8 cellular contexts compared by ENCODE assay signal in the genomic region with DNA sequence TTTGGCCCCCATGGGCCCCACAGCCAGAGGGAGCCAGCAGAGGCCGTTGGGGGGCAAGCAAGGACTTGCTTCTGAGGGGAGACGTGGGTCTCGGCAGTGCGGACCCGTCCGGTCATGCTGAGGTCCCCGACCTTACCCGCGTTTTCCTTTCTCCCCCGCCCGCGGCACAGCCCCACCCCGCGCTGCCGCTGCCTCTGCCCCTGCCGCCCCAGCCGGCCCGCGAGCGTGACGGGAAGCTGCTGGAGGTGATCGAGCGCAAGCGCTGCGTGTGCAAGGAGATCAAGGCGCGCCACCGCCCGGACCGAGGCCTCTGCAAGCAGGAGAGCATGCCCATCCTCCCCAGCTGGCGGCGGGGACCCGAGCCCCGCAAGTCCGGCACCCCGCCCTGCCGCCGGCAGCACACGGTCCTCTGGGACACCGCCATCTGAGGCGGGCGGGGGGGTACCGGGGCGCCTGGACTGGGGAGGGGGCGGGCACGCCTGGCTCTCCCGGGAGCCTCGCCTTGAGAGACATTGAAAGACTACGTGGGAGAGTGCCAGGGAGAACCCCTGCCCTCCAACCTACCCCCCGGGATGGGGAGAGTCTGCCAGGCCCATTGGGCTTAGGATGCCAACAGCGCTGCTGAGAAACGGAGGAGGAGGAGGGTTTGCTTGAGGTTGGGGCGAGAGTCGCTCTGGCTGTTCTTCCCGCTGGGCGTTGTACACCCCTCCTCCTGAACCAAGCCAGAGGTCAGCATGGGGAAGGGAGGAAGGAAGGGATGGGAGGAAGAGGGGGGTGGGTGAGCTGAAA. TPM values are rescaled to one million over a fixed set of nuclear protein-coding genes. Genes with fewer than 3 reads are reported as not detected.
DNase-seq lines count a peak whose midpoint lies in the region; ATAC-seq and TF ChIP-seq lines count a peak whose summit lies in the region.

No MANE protein-coding gene starts in this region.

- peak overlapping the region; percentile 13 for H3K4me3 ChIP-seq in kidney epithelial cell (ENCODE audit: low read depth, low read length)

- ATAC-seq in GM18870 (IDR thresholded peaks at IDR 0.05; ENCODE audit: unreplicated experiment) (no peak), GM21367 (IDR thresholded peaks at IDR 0.05; ENCODE audit: unreplicated experiment) (no peak)

- H3K27me3 ChIP-seq in kidney epithelial cell (ENCODE audit: control insufficient read depth, insufficient read depth, low read length): peaks cover 3% of the 10 kb centered on the region

- H3K36me3 ChIP-seq in kidney epithelial cell (ENCODE audit: control insufficient read depth, insufficient read depth, low read length): no peaks in the 10 kb centered on the region

- DNase-seq in T follicular helper cell (ENCODE audit: low read depth) (peak; percentile 35), astrocyte of the hippocampus (ENCODE audit: low read depth, low spot score) (peak; percentile 56), kidney epithelial cell (ENCODE audit: low read depth) (no peak), glomerular visceral epithelial cell (ENCODE audit: extremely low spot score) (no peak)
- DNase-seq in stimulated activated CD4-positive, alpha-beta T cell treated with anti-CD3 and anti-CD28 coated beads, Interleukin-2, amount 100 ng/mL, for 48 hours: peak; percentile 51 to 65

- TF ChIP-seq CTCF in GM12873 (IDR thresholded peaks at IDR 0.05; ENCODE audit: insufficient read depth, low read depth, low read length, missing control alignments) (peak; percentile 28), kidney epithelial cell (IDR thresholded peaks at IDR 0.05; ENCODE audit: insufficient read depth, low read length, poor library complexity, severe bottlenecking) (no peak)

RNA-seq across cellular contexts. Expression of a gene that starts 9.9 kb away (rescaled TPM):
- 0.14 and 0.46 TPM in 2 replicates for total RNA-seq in kidney epithelial cell

RNA-seq across cellular contexts. Expression of a gene that starts 14.7 kb away (rescaled TPM):
- total RNA-seq in kidney epithelial cell: 41.6 and 45.3 TPM in 2 replicates

RNA-seq across cellular contexts. Expression of a gene that starts 29.6 kb away (rescaled TPM):
- not detected in 2 replicates for total RNA-seq in kidney epithelial cell

RNA-seq across cellular contexts. Expression of a gene that starts 45.3 kb away (rescaled TPM):
- 4.0 and 8.6 TPM in 2 replicates for total RNA-seq in kidney epithelial cell

RNA-seq across cellular contexts. Expression of a gene that starts 57.4 kb away (rescaled TPM):
- total RNA-seq in kidney epithelial cell: 28.0 and 39.8 TPM in 2 replicates

Comparison
In these comparisons a context has a peak if more than half of its experiments do, and no peak if none do; other contexts are left out.
1. DNase-seq: peak in T follicular helper cell (single experiment), astrocyte of the hippocampus (single experiment) and stimulated activated CD4-positive, alpha-beta T cell treated with anti-CD3 and anti-CD28 coated beads, Interleukin-2, amount 100 ng/mL, for 48 hours (2 of 2); none in kidney epithelial cell (single experiment) and glomerular visceral epithelial cell (single experiment).